In the genomic region with DNA sequence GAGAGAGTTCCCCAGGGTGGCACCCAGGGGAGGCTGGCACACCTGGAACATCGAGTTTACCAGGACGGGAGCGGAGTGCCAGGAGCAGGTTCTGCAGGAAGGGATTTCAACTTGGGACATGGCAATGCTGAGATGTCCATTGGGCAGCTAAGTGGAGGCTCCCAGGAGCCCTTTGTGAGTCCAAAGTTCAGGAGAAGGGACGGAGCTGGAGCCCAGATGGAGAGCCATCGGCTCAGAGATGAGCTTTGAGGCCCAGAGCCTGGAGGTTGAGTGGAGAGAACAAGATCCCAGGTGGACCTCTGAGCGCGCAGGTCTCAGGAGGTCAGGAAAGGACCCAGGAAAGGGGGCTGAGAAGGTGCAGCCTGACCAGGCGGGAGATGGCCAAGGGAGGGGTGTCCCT, we compare ENCODE assay signal across 20 cellular contexts.
"Had no signal": no experiment of that assay in that cellular context is flagged by ENCODE, and none has a peak within 500 bp of the region (broad histone marks: within the 10 kb centered on the region; RNA-seq: fewer than 3 reads in every experiment).

No MANE protein-coding gene starts in this region.

- H3K4me1 ChIP-seq: parathyroid adenoma had no signal

- H3K27ac ChIP-seq: coronary artery, heart right ventricle, parathyroid adenoma, suprapubic skin, thyroid gland, uterus had no signal

- H3K9me3 ChIP-seq: heart right ventricle, suprapubic skin, thyroid gland, uterus had no signal

- H3K27ac Mint-ChIP-seq: mesothelial cell of epicardium; natural killer cell; stimulated activated effector memory CD8-positive, alpha-beta T cell treated with anti-CD3 and anti-CD28 coated beads, Interleukin-12 subunit alpha, Interleukin-12 subunit beta, amount 100 ng/mL, for 72 hours; type B pancreatic cell had no signal

- H3K4me3 Mint-ChIP-seq: mesothelial cell of epicardium; natural killer cell; neural crest cell; stimulated activated effector memory CD8-positive, alpha-beta T cell treated with anti-CD3 and anti-CD28 coated beads, Interleukin-12 subunit alpha, Interleukin-12 subunit beta, amount 100 ng/mL, for 72 hours; type B pancreatic cell had no signal

- H3K27me3 ChIP-seq: heart right ventricle, thyroid gland, uterus had no signal

- H2AFZ ChIP-seq: parathyroid adenoma had no signal

- ATAC-seq: esophagus mucosa; heart right ventricle; natural killer cell; stimulated activated naive CD8-positive, alpha-beta T cell treated with anti-CD3 and anti-CD28 coated beads, Interleukin-15, Interleukin-2, amounts not matched to agents 100 U/mL and 50 U/mL, for 24 hours had no signal

- H3K9me3 Mint-ChIP-seq: mesothelial cell of epicardium; natural killer cell; neural crest cell; stimulated activated effector memory CD8-positive, alpha-beta T cell treated with anti-CD3 and anti-CD28 coated beads, Interleukin-12 subunit alpha, Interleukin-12 subunit beta, amount 100 ng/mL, for 72 hours; type B pancreatic cell had no signal

- DNase-seq: effector CD8-positive, alpha-beta T cell; heart right ventricle; hypothalamus; kidney glomerular epithelial cell; natural killer cell; occipital lobe; small intestine; stimulated activated CD4-positive, alpha-beta T cell treated with anti-CD3 and anti-CD28 coated beads, Interleukin-4, amount 100 ng/mL, for 1 hour; stimulated activated CD8-positive, alpha-beta memory T cell treated with anti-CD3 and anti-CD28 coated beads, Interleukin-4, amount 100 ng/mL, for 48 hours; stimulated activated naive CD8-positive, alpha-beta T cell treated with anti-CD3 and anti-CD28 coated beads, Interleukin-15, Interleukin-2, amounts not matched to agents 100 U/mL and 50 U/mL, for 24 hours; thyroid gland; uterus had no signal

- H3K9ac ChIP-seq: parathyroid adenoma had no signal

- H3K4me3 ChIP-seq: coronary artery, heart right ventricle, suprapubic skin, thyroid gland, uterus had no signal

- H3K4me1 Mint-ChIP-seq: natural killer cell had no signal

- H3K36me3 ChIP-seq: heart right ventricle, suprapubic skin, thyroid gland, uterus had no signal

- H3K36me3 Mint-ChIP-seq: mesothelial cell of epicardium; natural killer cell; stimulated activated effector memory CD8-positive, alpha-beta T cell treated with anti-CD3 and anti-CD28 coated beads, Interleukin-12 subunit alpha, Interleukin-12 subunit beta, amount 100 ng/mL, for 72 hours; type B pancreatic cell had no signal
